In genomic region chr3:127286571-127287140, GRCh38 we compare ENCODE assay signal across 15 cellular contexts. TPM values are rescaled to one million over a fixed set of nuclear protein-coding genes. Genes with fewer than 3 reads are reported as not detected.
A peak's percentile ranks its signal among the peaks of the same experiment; 100 is the strongest.
DNase-seq lines count a peak whose midpoint lies in the region; ATAC-seq and TF ChIP-seq lines count a peak whose summit lies in the region.
"Had no signal": no experiment of that assay in that cellular context is flagged by ENCODE, and none has a peak within 500 bp of the region (broad histone marks: within the 10 kb centered on the region; RNA-seq: fewer than 3 reads in every experiment).

No MANE protein-coding gene starts in this region.

- DNase-seq in A172 (ENCODE audit: low spot score) (peak; percentile 78), ELR (ENCODE audit: low read depth) (peak; percentile 39), RPMI7951 (ENCODE audit: low read depth) (peak; percentile 78), fibroblast of peridontal ligament (ENCODE audit: extremely low read depth) (peak; percentile 5), sigmoid colon (no peak), left cardiac atrium (no peak), left colon (no peak)
- DNase-seq in stimulated activated CD4-positive, alpha-beta T cell treated with anti-CD3 and anti-CD28 coated beads, Interleukin-2, amount 100 ng/mL, for 48 hours = no peak
- DNase-seq: activated CD4-positive, alpha-beta T cell treated with anti-CD3 and anti-CD28 coated beads for 48 hours; activated T-cell treated with anti-CD3 and anti-CD28 coated beads, Interleukin-2, amount 50 U/mL, for 72 hours; NCI-H1930; pancreas had no signal

- TF ChIP-seq POLR2A in sigmoid colon (IDR thresholded peaks at IDR 0.05) = no peak

- ATAC-seq in left cardiac atrium = no peak
- ATAC-seq in left colon = no peak
- ATAC-seq: activated T-cell treated with anti-CD3 and anti-CD28 coated beads, Interleukin-2, amount 50 U/mL, for 72 hours; pancreas had no signal

- peaks cover 0 to 5% (median 0%) of the 10 kb centered on the region in 4 donors for H3K9me3 ChIP-seq in sigmoid colon
- H3K9me3 ChIP-seq: pancreas, upper lobe of left lung had no signal

- intact Hi-C loops in sigmoid colon (cut with DNase I) (no loop called here), left cardiac atrium (cut with DNase I) (no loop called here), left colon (cut with DNase I, micrococcal nuclease) (no loop called here)

- no peak overlapping the region for H3K4me3 ChIP-seq in sigmoid colon
- H3K4me3 ChIP-seq: pancreas, upper lobe of left lung had no signal

- H3K4me1 ChIP-seq in sigmoid colon = no peaks in the 10 kb centered on the region
- H3K4me1 ChIP-seq: pancreas had no signal

- no peaks in the 10 kb centered on the region for H3K27me3 ChIP-seq in sigmoid colon
- H3K27me3 ChIP-seq: pancreas, upper lobe of left lung had no signal

- no peaks in the 10 kb centered on the region for H3K36me3 ChIP-seq in sigmoid colon
- H3K36me3 ChIP-seq: pancreas, upper lobe of left lung had no signal

- WGBS in sigmoid colon, 2 donors = 57 to 76% methylated on average over 9 of the region's 9 CpGs

- TF ChIP-seq EP300 in sigmoid colon (IDR thresholded peaks at IDR 0.05) = no peak

- no peak for TF ChIP-seq CTCF in sigmoid colon (IDR thresholded peaks at IDR 0.05)

- H3K27ac ChIP-seq in sigmoid colon = no peak overlapping the region
- H3K27ac ChIP-seq: pancreas, upper lobe of left lung had no signal

RNA-seq across cellular contexts. Expression of gene PRR20G, which starts 1.2 kb away (rescaled TPM):
- total RNA-seq in A172 (2014; rRNA removed; shearing (Covaris generic)) = not detected in 2 replicates
- total RNA-seq in RPMI7951 (2014; rRNA removed; shearing (Covaris generic)) = not detected in 2 replicates
- not detected for total RNA-seq in sigmoid colon
- polyA plus RNA-seq in sigmoid colon = not detected
- total RNA-seq in left cardiac atrium = not detected
- not detected for total RNA-seq in left colon
- total RNA-seq: activated T-cell treated with anti-CD3 and anti-CD28 coated beads, Interleukin-2, amount 50 U/mL, for 72 hours; H7; mesenteric fat pad; pancreas; upper lobe of left lung had no signal
- polyA plus RNA-seq: pancreas had no signal

Comparison
In these comparisons a context has a peak if more than half of its experiments do, and no peak if none do; other contexts are left out.
1. DNase-seq: peak in A172 (single experiment), ELR (single experiment), RPMI7951 (single experiment) and fibroblast of peridontal ligament (single experiment); none in stimulated activated CD4-positive, alpha-beta T cell treated with anti-CD3 and anti-CD28 coated beads, Interleukin-2, amount 100 ng/mL, for 48 hours (0 of 2), sigmoid colon (single experiment), left cardiac atrium (single experiment) and left colon (0 of 2).